Comparison of ENCODE assay signal across 9 cellular contexts in genomic region chrX:151393514-151393913, GRCh38. TPM values are rescaled to one million over a fixed set of nuclear protein-coding genes. Genes with fewer than 3 reads are reported as not detected.
DNase-seq lines count a peak whose midpoint lies in the region; ATAC-seq, FAIRE-seq and TF ChIP-seq lines count a peak whose summit lies in the region.
"Had no signal": no experiment of that assay in that cellular context is flagged by ENCODE, and none has a peak within 500 bp of the region (broad histone marks: within the 10 kb centered on the region; RNA-seq: fewer than 3 reads in every experiment).

No MANE protein-coding gene starts in this region.

- TF ChIP-seq EP300 in SK-N-SH (IDR thresholded peaks at IDR 0.05; ENCODE audit: borderline replicate concordance in 1 of 2, low read depth in 1 of 2, low read length in 1 of 2), result no peak

- in situ Hi-C loops in KBM-7 (cut with MboI; ENCODE audit: low pct_unique_long_range_greater_than_20kb, low sequenced_read_pairs), result no loop called here

- FAIRE-seq in H54 (lab: Jason Lieb, UNC), result no peak

- 17% methylated on average over 1 of the region's 1 CpG for WGBS in SK-N-SH (ENCODE audit: low lambda C conversion rate)

- H2AFZ ChIP-seq in SK-N-SH (ENCODE audit: low read depth), result no peak overlapping the region

- TF ChIP-seq RAD21 in SK-N-SH (IDR thresholded peaks at IDR 0.05; ENCODE audit: low read length), result no peak

- H3K79me2 ChIP-seq in SK-N-SH (ENCODE audit: insufficient read depth), result peaks cover 15% of the 10 kb centered on the region

- H3K9me2 ChIP-seq in SK-N-SH, result no peaks in the 10 kb centered on the region

- CTCF ChIA-PET in SK-N-SH (lab: Yijun Ruan, JAX), result interaction anchor here (1.6 kb wide), 1 partner anchor 287 kb away, joined by 4 read pairs; no protein-coding TSS in a partner anchor

- H3K9me3 ChIP-seq in SK-N-SH, result no peaks in the 10 kb centered on the region

- TF ChIP-seq CTCF in SK-N-SH (IDR thresholded peaks at IDR 0.05), result no peak

- H3K4me2 ChIP-seq in SK-N-SH, result no peak overlapping the region
- H3K4me2 ChIP-seq: KMS-11 had no signal

- no peak overlapping the region for H3K9ac ChIP-seq in SK-N-SH
- H3K9ac ChIP-seq: KMS-11 had no signal

- no peaks in the 10 kb centered on the region for H3K36me3 ChIP-seq in SK-N-SH (replicated peaks in 1 of 2; ENCODE audit: control insufficient read depth in 1 of 2, insufficient read depth in 2 of 2, low read length in 1 of 2)

- TF ChIP-seq POLR2A in H54 (IDR thresholded peaks at IDR 0.05; ENCODE audit: low read depth, low read length), result no peak

- H3K27ac ChIP-seq in SK-N-SH (ENCODE audit: low read depth in 2 of 2, low read length in 1 of 2), result no peak overlapping the region
- H3K27ac ChIP-seq: KMS-11 had no signal

- H3K4me1 ChIP-seq in SK-N-SH (ENCODE audit: control insufficient read depth in 1 of 2, insufficient read depth in 2 of 2, low read depth in 1 of 2, low read length in 1 of 2), result peaks cover 0 to 6% of the 10 kb centered on the region in 2 experiments; a peak in 1 of 4 replicates

- H4K20me1 ChIP-seq in SK-N-SH (ENCODE audit: insufficient read depth), result no peaks in the 10 kb centered on the region

- peak; percentile 81 for DNase-seq in KBM-7
- peak; percentile 38 for DNase-seq in activated T-cell treated with anti-CD3 and anti-CD28 coated beads, Interleukin-2, amount 50 U/mL, for 1 hour
- DNase-seq in stimulated activated CD4-positive, alpha-beta T cell treated with anti-CD3 and anti-CD28 coated beads, Interleukin-2, amount 100 ng/mL, for 24 hours, result peak; percentile 10 to 51
- no peak for DNase-seq in H54 (ENCODE audit: insufficient read length, low spot score)
- no peak for DNase-seq in SK-N-SH
- DNase-seq in islet precursor cell, result no peak

- no peaks in the 10 kb centered on the region; the same call in 1 of the 2 replicates for H3K27me3 ChIP-seq in SK-N-SH (ENCODE audit: insufficient read depth)

- POLR2A ChIA-PET in SK-N-SH (lab: Yijun Ruan, JAX), result no interaction called here

- H3K4me3 ChIP-seq in SK-N-SH (ENCODE audit: low read depth in 2 of 2, low read length in 1 of 2), result no peak overlapping the region

- ATAC-seq in GM21423 (IDR thresholded peaks at IDR 0.05; ENCODE audit: unreplicated experiment) (peak; percentile 32), HG03571 (IDR thresholded peaks at IDR 0.05; ENCODE audit: unreplicated experiment) (no peak)

- no peaks in the 10 kb centered on the region for H3F3A ChIP-seq in SK-N-SH (replicated peaks; ENCODE audit: insufficient read depth)

TF ChIP-seq in SK-N-SH, 30 proteins besides CTCF, POLR2A, EP300 and RAD21:
- no peak for TF ChIP-seq ELF1 (IDR thresholded peaks at IDR 0.05)
- TF ChIP-seq RCOR1 (IDR thresholded peaks at IDR 0.05; ENCODE audit: low read length), result no peak
- TF ChIP-seq FOSL2 (IDR thresholded peaks at IDR 0.05; ENCODE audit: borderline replicate concordance, low read depth), result no peak
- no peak for TF ChIP-seq TEAD4 (IDR thresholded peaks at IDR 0.05; ENCODE audit: borderline replicate concordance, insufficient read depth)
- TF ChIP-seq FOXJ3 (CRISPR knock-in tag; IDR thresholded peaks at IDR 0.05), result no peak
TF ChIP-seq in SK-N-SH: peak in this region for 0.

RNA-seq across cellular contexts. Expression of gene VMA21, which starts 3.5 kb away (rescaled TPM):
- 17.0 and 19.1 TPM in 2 replicates for polyA plus RNA-seq in SK-N-SH (2012; rRNA removed)
- 26.1 and 31.5 TPM in 2 replicates for polyA plus RNA-seq in SK-N-SH (2012; cell fraction: cytosol; rRNA removed)
- 5.7 and 10.3 TPM in 2 replicates for polyA plus RNA-seq in SK-N-SH (2012; cell fraction: nucleus; rRNA removed)

Comparison
In these comparisons a context has a peak if more than half of its experiments do, and no peak if none do; other contexts are left out.
1. DNase-seq: peak in KBM-7 (single experiment), activated T-cell treated with anti-CD3 and anti-CD28 coated beads, Interleukin-2, amount 50 U/mL, for 1 hour (single experiment) and stimulated activated CD4-positive, alpha-beta T cell treated with anti-CD3 and anti-CD28 coated beads, Interleukin-2, amount 100 ng/mL, for 24 hours (2 of 2); none in H54 (single experiment), SK-N-SH (single experiment) and islet precursor cell (single experiment).